ENCODE assay signal across 8 cellular contexts in the genomic region with DNA sequence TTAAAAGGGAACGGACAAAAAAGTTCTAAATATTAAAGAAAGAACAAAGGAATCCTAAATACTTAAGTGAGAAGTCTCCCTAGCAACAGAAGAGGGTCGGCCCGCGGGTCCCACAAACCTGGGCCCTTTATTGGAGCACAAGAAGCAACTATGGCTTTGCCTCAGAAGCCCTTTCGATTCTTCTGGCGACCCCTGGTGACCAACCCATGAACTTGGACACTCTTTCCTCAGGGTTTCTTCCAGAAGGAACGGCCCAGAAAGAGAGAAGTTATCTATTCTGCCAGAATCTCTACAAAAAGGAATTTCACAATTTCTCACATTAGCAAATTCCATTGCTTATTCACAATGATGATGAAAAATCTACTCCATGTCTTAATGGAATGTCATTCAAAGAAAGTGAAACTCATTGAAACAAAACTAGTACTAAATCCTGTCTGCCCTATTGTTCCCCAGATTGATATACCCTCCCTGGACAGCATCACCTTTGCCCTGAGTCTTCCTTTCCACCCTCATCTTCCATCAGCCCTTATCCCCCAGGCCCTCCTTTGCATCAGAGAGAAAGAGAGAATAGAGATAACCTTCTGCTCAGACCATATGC. TPM values are rescaled to one million over a fixed set of nuclear protein-coding genes. Genes with fewer than 3 reads are reported as not detected.
DNase-seq lines count a peak whose midpoint lies in the region; ATAC-seq, FAIRE-seq and TF ChIP-seq lines count a peak whose summit lies in the region.

No MANE protein-coding gene starts in this region.

- H3K79me2 ChIP-seq in PC-3 (ENCODE audit: low read length) = no peaks in the 10 kb centered on the region

- H3K4me2 ChIP-seq in PC-3 (ENCODE audit: low read length) = no peak overlapping the region

- in situ Hi-C loops in brain microvascular endothelial cell (cut with HindIII; ENCODE audit: low pct_ligation_motif_present, low sequenced_read_pairs) = loop anchor here (25.0 kb wide), 1 partner anchor 165 kb away; no protein-coding TSS in a partner anchor

- H3K9me2 ChIP-seq in PC-3 (replicated peaks; ENCODE audit: low read length) = no peaks in the 10 kb centered on the region

- no peak overlapping the region for H3K9ac ChIP-seq in PC-3 (ENCODE audit: low read length)

- H2AFZ ChIP-seq in PC-3 (ENCODE audit: low read length) = no peak overlapping the region

- no peaks in the 10 kb centered on the region for H3F3A ChIP-seq in PC-3 (ENCODE audit: low read length, unreplicated experiment)

- TF ChIP-seq CTCF in HL-60 (IDR thresholded peaks at IDR 0.05; ENCODE audit: insufficient read depth, low read length) (no peak), PC-3 (conservative IDR thresholded peaks at IDR 0.05; ENCODE audit: low read depth, low read length) (peak; percentile 74), brain microvascular endothelial cell (IDR thresholded peaks at IDR 0.05; ENCODE audit: low read depth, low read length, missing control alignments) (peak; percentile 82)

- DNase-seq in DMS53 treated with DMSO at 0.1 percent for 48 hours (lab: John Stamatoyannopoulos, UW; ENCODE audit: unreplicated experiment) (peak; percentile 80), HL-60 (ENCODE audit: low read depth in 1 of 2, low spot score in 1 of 2) (peak; percentile 21 to 49), PC-3 (peak; percentile 70), brain microvascular endothelial cell (peak; percentile 56), GM19240 (ENCODE audit: insufficient read length, low spot score) (no peak)
- peak; percentile 2 for DNase-seq in stimulated activated CD8-positive, alpha-beta memory T cell treated with anti-CD3 and anti-CD28 coated beads, Interleukin-12 subunit alpha, Interleukin-12 subunit beta, amount 100 ng/mL, for 1 hour (ENCODE audit: low read depth)

- ATAC-seq in PC-3 (peak; percentile 71), GM18519 (IDR thresholded peaks at IDR 0.05; ENCODE audit: low FRiP score, unreplicated experiment) (no peak)

- H3K36me3 ChIP-seq in PC-3 (ENCODE audit: low read depth, low read length) = no peaks in the 10 kb centered on the region
- no peaks in the 10 kb centered on the region for H3K36me3 ChIP-seq in brain microvascular endothelial cell (replicated peaks)

- no peak overlapping the region for H3K27ac ChIP-seq in HL-60 (replicated peaks)
- H3K27ac ChIP-seq in PC-3 (ENCODE audit: low read length) = no peak overlapping the region
- no peak overlapping the region for H3K27ac ChIP-seq in brain microvascular endothelial cell

- H3K4me3 ChIP-seq in HL-60 (replicated peaks; ENCODE audit: insufficient read depth, low read length) (no peak overlapping the region), PC-3 (ENCODE audit: low read length) (no peak overlapping the region), brain microvascular endothelial cell (ENCODE audit: low read depth, low read length) (no peak overlapping the region)

- no peaks in the 10 kb centered on the region for H4K20me1 ChIP-seq in PC-3 (ENCODE audit: low read length)

- no peaks in the 10 kb centered on the region for H3K4me1 ChIP-seq in PC-3 (ENCODE audit: insufficient read depth, low read length)

- H3K9me3 ChIP-seq in PC-3 (ENCODE audit: low read length) = no peaks in the 10 kb centered on the region

- H3K27me3 ChIP-seq in HL-60 (ENCODE audit: insufficient read depth, poor library complexity, severe bottlenecking) (no peaks in the 10 kb centered on the region), PC-3 (ENCODE audit: low read length) (no peaks in the 10 kb centered on the region), brain microvascular endothelial cell (replicated peaks) (no peaks in the 10 kb centered on the region)

- intact Hi-C loops in PC-3 (cut with micrococcal nuclease) = loop anchor here (1.0 kb wide), 3 partner anchors 146 to 180 kb away; no protein-coding TSS in a partner anchor

- BruUV-seq in PC-3 (replicated peaks; lab: Mats Ljungman, UMichigan) = no TSS peak

- POLR2A ChIA-PET in PC-3 (lab: Charles Lee; ENCODE audit: unreplicated experiment) = no interaction called here

- FAIRE-seq in islet of Langerhans (lab: Jason Lieb, UNC) = peak; percentile 91

- CTCF ChIA-PET in PC-3 (lab: Charles Lee) = interaction anchor here (0.8 to 1.3 kb wide), 2 partner anchors 146 to 176 kb away, joined by 4 to 11 read pairs; no protein-coding TSS in a partner anchor

RNA-seq across cellular contexts. Expression of gene CPVL, which starts 43.7 kb away (rescaled TPM):
- total RNA-seq in PC-3 (2014; rRNA removed) = 14.7 and 15.3 TPM in 2 replicates
